Comparison of ENCODE assay signal across 1 cellular context in the genomic region with DNA sequence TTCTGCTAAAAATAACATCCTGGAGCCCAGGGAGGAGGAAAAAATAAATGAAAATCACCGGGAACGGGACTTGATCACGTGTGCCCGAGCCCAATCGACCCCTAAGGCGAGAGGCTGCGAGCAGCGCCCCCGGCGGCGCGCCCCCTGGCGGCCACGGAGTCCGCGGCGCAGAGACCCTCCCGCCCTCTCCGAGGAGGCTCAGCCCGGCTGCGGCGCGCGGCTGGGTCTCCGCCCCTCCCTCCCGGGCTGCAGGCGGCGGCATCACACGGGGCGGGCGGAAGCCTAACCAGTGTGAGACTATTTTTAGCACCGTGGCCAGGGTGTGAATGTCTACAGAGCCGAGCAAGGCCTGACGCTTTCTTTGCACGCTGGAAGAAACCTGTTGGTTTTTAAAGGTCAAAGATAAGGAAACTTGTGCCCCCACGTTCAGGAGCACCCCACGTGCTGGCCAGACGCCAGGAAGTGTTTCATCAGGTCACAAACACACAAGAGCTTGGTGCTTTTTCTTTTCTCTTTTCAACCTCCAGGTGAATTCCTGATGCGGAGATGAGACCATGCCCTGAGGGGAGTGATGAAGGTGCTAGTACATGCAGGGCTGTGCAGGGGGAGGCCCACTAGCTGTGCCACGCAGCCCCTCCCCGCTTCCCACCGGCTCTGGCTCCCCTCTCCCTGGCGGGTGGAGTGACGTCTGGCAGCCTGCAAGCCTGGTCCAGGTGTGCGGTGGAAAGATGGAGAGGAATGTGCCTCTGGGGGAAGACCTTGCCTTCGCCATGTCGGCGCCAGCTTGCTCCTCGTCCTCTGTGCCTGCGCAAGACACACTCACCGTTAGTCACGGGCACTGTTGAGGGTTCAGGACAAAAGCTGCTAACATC.
TF ChIP-seq lines count a peak whose summit lies in the region.

No MANE protein-coding gene starts in this region.

TF ChIP-seq in HepG2, 621 proteins besides CTCF, POLR2A, EP300 and RAD21 (continued from another document and continues in another):
- TF ChIP-seq FOXP4 (CRISPR knock-in tag; IDR thresholded peaks at IDR 0.05): no peak
- peak; percentile 78 for TF ChIP-seq SP5 (CRISPR knock-in tag; IDR thresholded peaks at IDR 0.05; ENCODE audit: borderline replicate concordance, low read depth)
- TF ChIP-seq, protein P1, sequence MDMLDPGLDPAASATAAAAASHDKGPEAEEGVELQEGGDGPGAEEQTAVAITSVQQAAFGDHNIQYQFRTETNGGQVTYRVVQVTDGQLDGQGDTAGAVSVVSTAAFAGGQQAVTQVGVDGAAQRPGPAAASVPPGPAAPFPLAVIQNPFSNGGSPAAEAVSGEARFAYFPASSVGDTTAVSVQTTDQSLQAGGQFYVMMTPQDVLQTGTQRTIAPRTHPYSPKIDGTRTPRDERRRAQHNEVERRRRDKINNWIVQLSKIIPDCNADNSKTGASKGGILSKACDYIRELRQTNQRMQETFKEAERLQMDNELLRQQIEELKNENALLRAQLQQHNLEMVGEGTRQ (IDR thresholded peaks at IDR 0.05; ENCODE audit: low read depth, low read length): peak; percentile 66
- TF ChIP-seq, protein P1 (CRISPR knock-in tag; IDR thresholded peaks at IDR 0.05; ENCODE audit: borderline replicate concordance): peak; percentile 76; the same call in 1 of the 2 replicates
- peak; percentile 92 for TF ChIP-seq RBM39 (IDR thresholded peaks at IDR 0.05; ENCODE audit: low read depth, low read length, poor library complexity, severe bottlenecking)
- TF ChIP-seq ZNF710 (CRISPR knock-in tag; IDR thresholded peaks at IDR 0.05; ENCODE audit: borderline replicate concordance): no peak; the same call in 1 of the 2 replicates
- TF ChIP-seq, protein P2, sequence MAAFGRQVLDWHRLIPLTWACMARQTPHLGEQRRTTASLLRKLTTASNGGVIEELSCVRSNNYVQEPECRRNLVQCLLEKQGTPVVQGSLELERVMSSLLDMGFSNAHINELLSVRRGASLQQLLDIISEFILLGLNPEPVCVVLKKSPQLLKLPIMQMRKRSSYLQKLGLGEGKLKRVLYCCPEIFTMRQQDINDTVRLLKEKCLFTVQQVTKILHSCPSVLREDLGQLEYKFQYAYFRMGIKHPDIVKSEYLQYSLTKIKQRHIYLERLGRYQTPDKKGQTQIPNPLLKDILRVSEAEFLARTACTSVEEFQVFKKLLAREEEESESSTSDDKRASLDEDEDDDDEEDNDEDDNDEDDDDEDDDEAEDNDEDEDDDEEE (CRISPR knock-in tag; IDR thresholded peaks at IDR 0.05): no peak
- no peak for TF ChIP-seq ZNF326 (CRISPR knock-in tag; IDR thresholded peaks at IDR 0.05; ENCODE audit: borderline replicate concordance)
- TF ChIP-seq ERF (CRISPR knock-in tag; IDR thresholded peaks at IDR 0.05): no peak
- TF ChIP-seq ASH2L (IDR thresholded peaks at IDR 0.05; ENCODE audit: insufficient read length, low read depth, low read length): no peak
- peak; percentile 39; the same call in 1 of the 2 replicates for TF ChIP-seq ADNP (CRISPR knock-in tag; IDR thresholded peaks at IDR 0.05)
- TF ChIP-seq EHMT2 (IDR thresholded peaks at IDR 0.05; ENCODE audit: borderline replicate concordance, low read depth, low read length): no peak
- TF ChIP-seq ISX (CRISPR knock-in tag; conservative IDR thresholded peaks at IDR 0.05): no peak
- TF ChIP-seq TBX2 (CRISPR knock-in tag; IDR thresholded peaks at IDR 0.05; ENCODE audit: borderline replicate concordance): peak; percentile 79; the same call in 1 of the 2 replicates
- TF ChIP-seq PITX1 (CRISPR knock-in tag; IDR thresholded peaks at IDR 0.05): peak; percentile 24; the same call in 1 of the 2 replicates
- TF ChIP-seq GRHL1 (CRISPR knock-in tag; conservative IDR thresholded peaks at IDR 0.05): no peak
- no peak for TF ChIP-seq ATF6 (CRISPR knock-in tag; conservative IDR thresholded peaks at IDR 0.05)
- TF ChIP-seq, protein P3, sequence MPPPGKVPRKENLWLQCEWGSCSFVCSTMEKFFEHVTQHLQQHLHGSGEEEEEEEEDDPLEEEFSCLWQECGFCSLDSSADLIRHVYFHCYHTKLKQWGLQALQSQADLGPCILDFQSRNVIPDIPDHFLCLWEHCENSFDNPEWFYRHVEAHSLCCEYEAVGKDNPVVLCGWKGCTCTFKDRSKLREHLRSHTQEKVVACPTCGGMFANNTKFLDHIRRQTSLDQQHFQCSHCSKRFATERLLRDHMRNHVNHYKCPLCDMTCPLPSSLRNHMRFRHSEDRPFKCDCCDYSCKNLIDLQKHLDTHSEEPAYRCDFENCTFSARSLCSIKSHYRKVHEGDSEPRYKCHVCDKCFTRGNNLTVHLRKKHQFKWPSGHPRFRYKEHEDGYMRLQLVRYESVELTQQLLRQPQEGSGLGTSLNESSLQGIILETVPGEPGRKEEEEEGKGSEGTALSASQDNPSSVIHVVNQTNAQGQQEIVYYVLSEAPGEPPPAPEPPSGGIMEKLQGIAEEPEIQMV (CRISPR knock-in tag; IDR thresholded peaks at IDR 0.05; ENCODE audit: low read depth): no peak; the same call in 1 of the 2 replicates
- no peak for TF ChIP-seq THAP7 (CRISPR knock-in tag; IDR thresholded peaks at IDR 0.05)
- TF ChIP-seq GTF3A (CRISPR knock-in tag; conservative IDR thresholded peaks at IDR 0.05): 0 out of 2 replicates have a peak, but pooled peaks have one; percentile 71
- TF ChIP-seq CBX1 (IDR thresholded peaks at IDR 0.05; ENCODE audit: low read depth): no peak
- peak; percentile 99 for TF ChIP-seq MEF2D (CRISPR knock-in tag; IDR thresholded peaks at IDR 0.05)
- TF ChIP-seq ZNF652 (CRISPR knock-in tag; IDR thresholded peaks at IDR 0.05; ENCODE audit: borderline replicate concordance, low read depth): no peak
- no peak for TF ChIP-seq ATRX (CRISPR knock-in tag; IDR thresholded peaks at IDR 0.05; ENCODE audit: borderline replicate concordance)
- TF ChIP-seq ZSCAN30 (CRISPR knock-in tag; IDR thresholded peaks at IDR 0.05): no peak
- no peak for TF ChIP-seq ZKSCAN5 (CRISPR knock-in tag; IDR thresholded peaks at IDR 0.05)
- TF ChIP-seq FOXK1 (CRISPR knock-in tag; IDR thresholded peaks at IDR 0.05; ENCODE audit: borderline replicate concordance, low read depth): peak; percentile 13; the same call in 1 of the 2 replicates
- TF ChIP-seq SIX4 (CRISPR knock-in tag; IDR thresholded peaks at IDR 0.05): no peak
- no peak; the same call in 1 of the 2 replicates for TF ChIP-seq ZNF24 (IDR thresholded peaks at IDR 0.05)
- peak; percentile 99 for TF ChIP-seq XRCC5 (optimal IDR thresholded peaks at IDR 0.05; ENCODE audit: low read length)
- no peak for TF ChIP-seq ZNF549 (CRISPR knock-in tag; IDR thresholded peaks at IDR 0.05)
- no peak for TF ChIP-seq SNAPC5 (CRISPR knock-in tag; IDR thresholded peaks at IDR 0.05; ENCODE audit: borderline replicate concordance)
- TF ChIP-seq ZFP1 (CRISPR knock-in tag; IDR thresholded peaks at IDR 0.05): no peak
- TF ChIP-seq MBD4 (IDR thresholded peaks at IDR 0.05; ENCODE audit: borderline replicate concordance, low read length): no peak
- no peak for TF ChIP-seq HNRNPK (IDR thresholded peaks at IDR 0.05; ENCODE audit: low read depth, low read length, poor library complexity, severe bottlenecking)
- TF ChIP-seq ZNF780A (CRISPR knock-in tag; IDR thresholded peaks at IDR 0.05): no peak
- no peak for TF ChIP-seq SRSF4 (IDR thresholded peaks at IDR 0.05; ENCODE audit: low read depth, low read length, poor library complexity, severe bottlenecking)
- TF ChIP-seq ZNF121 (CRISPR knock-in tag; IDR thresholded peaks at IDR 0.05): no peak
- TF ChIP-seq ZNF337 (CRISPR knock-in tag; IDR thresholded peaks at IDR 0.05; ENCODE audit: borderline replicate concordance, low read depth): no peak
- no peak for TF ChIP-seq HDAC2 (CRISPR knock-in tag; IDR thresholded peaks at IDR 0.05)
- no peak for TF ChIP-seq PHF5A (CRISPR knock-in tag; IDR thresholded peaks at IDR 0.05; ENCODE audit: low read depth, unreplicated experiment)
- TF ChIP-seq ELF3 (CRISPR knock-in tag; IDR thresholded peaks at IDR 0.05): peak; percentile 39
- TF ChIP-seq ZNF101 (CRISPR knock-in tag; IDR thresholded peaks at IDR 0.05; ENCODE audit: borderline replicate concordance, low read depth): no peak
- TF ChIP-seq MEIS2 (CRISPR knock-in tag; IDR thresholded peaks at IDR 0.05): 0 out of 2 replicates have a peak, but pooled peaks have one; percentile 49
- TF ChIP-seq ZNF792 (CRISPR knock-in tag; IDR thresholded peaks at IDR 0.05): no peak
- TF ChIP-seq ZNF564 (CRISPR knock-in tag; IDR thresholded peaks at IDR 0.05): no peak
- peak; percentile 20; the same call in 1 of the 2 replicates for TF ChIP-seq CBX5 (CRISPR knock-in tag; IDR thresholded peaks at IDR 0.05; ENCODE audit: borderline replicate concordance)
- no peak for TF ChIP-seq ZNF558 (CRISPR knock-in tag; IDR thresholded peaks at IDR 0.05; ENCODE audit: borderline replicate concordance)
- peak; percentile 27; the same call in 1 of the 2 replicates for TF ChIP-seq ZSCAN5A (CRISPR knock-in tag; IDR thresholded peaks at IDR 0.05; ENCODE audit: borderline replicate concordance)
- TF ChIP-seq ZNF234 (CRISPR knock-in tag; conservative IDR thresholded peaks at IDR 0.05): no peak
